24 cellular contexts compared by ENCODE assay signal in genomic region chr1:172613294-172613693, GRCh38. TPM values are rescaled to one million over a fixed set of nuclear protein-coding genes. Genes with fewer than 3 reads are reported as not detected.
A peak's percentile ranks its signal among the peaks of the same experiment; 100 is the strongest.
DNase-seq lines count a peak whose midpoint lies in the region; ATAC-seq, FAIRE-seq and TF ChIP-seq lines count a peak whose summit lies in the region.
"Had no signal": no experiment of that assay in that cellular context is flagged by ENCODE, and none has a peak within 500 bp of the region (broad histone marks: within the 10 kb centered on the region; RNA-seq: fewer than 3 reads in every experiment).

No MANE protein-coding gene starts in this region.

- H4K5ac ChIP-seq in IMR-90 (ENCODE audit: low read depth, low read length), result no peak overlapping the region

- no peaks in the 10 kb centered on the region for H3K27me3 ChIP-seq in IMR-90 (ENCODE audit: control insufficient read depth, insufficient read depth, low read length)
- no peaks in the 10 kb centered on the region for H3K27me3 ChIP-seq in neural progenitor cell
- H3K27me3 ChIP-seq: SJCRH30 had no signal

- TF ChIP-seq RAD21 in IMR-90 (IDR thresholded peaks at IDR 0.05; ENCODE audit: low read length), result no peak

- H2BK15ac ChIP-seq in IMR-90 (ENCODE audit: low read depth, low read length), result no peak overlapping the region

- H4K20me1 ChIP-seq in IMR-90 (ENCODE audit: insufficient read depth, low read length) (no peaks in the 10 kb centered on the region), neural progenitor cell (ENCODE audit: low read depth) (no peaks in the 10 kb centered on the region)

- POLR2A ChIA-PET in IMR-90 (lab: Charles Lee; ENCODE audit: unreplicated experiment), result no interaction called here

- H3K36me3 ChIP-seq in IMR-90 (ENCODE audit: control insufficient read depth, insufficient read depth, low read length) (peaks cover 6% of the 10 kb centered on the region; the same call in 1 of the 2 replicates), neural progenitor cell (peaks cover 30% of the 10 kb centered on the region)

- intact Hi-C loops in IMR-90 (cut with micrococcal nuclease), result no loop called here

- H3K4me1 ChIP-seq in IMR-90 (ENCODE audit: control insufficient read depth, insufficient read depth, low read length) (no peaks in the 10 kb centered on the region), neural progenitor cell (no peaks in the 10 kb centered on the region)
- H3K4me1 ChIP-seq: SJCRH30 had no signal

- no peak overlapping the region for H3K18ac ChIP-seq in IMR-90 (ENCODE audit: low read depth, low read length)

- no peak overlapping the region for H2AK5ac ChIP-seq in IMR-90 (ENCODE audit: low read depth, low read length)

- no TSS peak for BruUV-seq in IMR-90 (replicated peaks; lab: Mats Ljungman, UMichigan)

- ATAC-seq in IMR-90 (ENCODE audit: low read depth) (no peak; the same call in 1 of the 2 replicates), GM18498 (IDR thresholded peaks at IDR 0.05; ENCODE audit: unreplicated experiment) (no peak)
- ATAC-seq: CD8-positive, alpha-beta T cell; Panc1 had no signal

- H3K14ac ChIP-seq in IMR-90 (replicated peaks; ENCODE audit: low read depth, low read length), result no peak overlapping the region

- H3K4me3 Mint-ChIP-seq in neural progenitor cell, result no peak overlapping the region
- H3K4me3 Mint-ChIP-seq: CD8-positive, alpha-beta T cell; HFFc6 had no signal

- H3F3A ChIP-seq in neural progenitor cell (ENCODE audit: low read depth), result no peaks in the 10 kb centered on the region

- H3K36me3 Mint-ChIP-seq in neural progenitor cell, result peaks cover 22% of the 10 kb centered on the region

- peaks cover 2% of the 10 kb centered on the region for H3K9me3 Mint-ChIP-seq in neural progenitor cell

- no peak overlapping the region for H3K27ac Mint-ChIP-seq in neural progenitor cell
- H3K27ac Mint-ChIP-seq: CD8-positive, alpha-beta T cell; HFFc6 had no signal

- peaks cover 5% of the 10 kb centered on the region for H3K27me3 Mint-ChIP-seq in neural progenitor cell (ENCODE audit: insufficient read depth, low read depth)

- no peak for TF ChIP-seq CTCF in AG10803 (conservative IDR thresholded peaks at IDR 0.05; ENCODE audit: low read length)
- no peak for TF ChIP-seq CTCF in IMR-90 (conservative IDR thresholded peaks at IDR 0.05; ENCODE audit: low read depth, low read length)
- TF ChIP-seq CTCF in foreskin fibroblast (IDR thresholded peaks at IDR 0.05; ENCODE audit: low read depth, low read length), result no peak
- TF ChIP-seq CTCF in neural progenitor cell (IDR thresholded peaks at IDR 0.05), result no peak

- DNase-seq in AG10803 (ENCODE audit: low read depth), result peak; percentile 17
- peak; percentile 44 for DNase-seq in IMR-90
- peak; percentile 37 for DNase-seq in amniotic epithelial cell (ENCODE audit: low read depth)
- peak; percentile 39 to 55 for DNase-seq in foreskin fibroblast
- no peak for DNase-seq in neural progenitor cell (ENCODE audit: low spot score)
- no peak for DNase-seq in hypothalamus (lab: John Stamatoyannopoulos, UW)
- DNase-seq in H54 (ENCODE audit: insufficient read length, low spot score), result no peak
- DNase-seq: 8988T; AML-193; C1 segment of cervical spinal cord; CD8-positive, alpha-beta T cell; GDM1; HFFc6; KG1; NCI-H1105 treated with DMSO at 0.1 percent for 48 hours; NCI-H2029 treated with DMSO at 0.1 percent for 48 hours; NCI-H226; NCI-H510A treated with DMSO at 0.1 percent for 48 hours; NCI-H774; NK-92 treated with Interleukin-12 subunit alpha and Interleukin-12 subunit beta, amount 100 ng/mL, for 24 hours; SJCRH30 had no signal

- H3K27ac ChIP-seq in IMR-90 (ENCODE audit: insufficient read depth, low read length) (no peak overlapping the region), neural progenitor cell (no peak overlapping the region)
- H3K27ac ChIP-seq: SJCRH30 had no signal

- H2BK5ac ChIP-seq in IMR-90 (ENCODE audit: low read depth, low read length, poor library complexity, severe bottlenecking), result no peak overlapping the region

- H3K4me2 ChIP-seq in IMR-90 (ENCODE audit: low read depth, low read length) (no peak overlapping the region), neural progenitor cell (no peak overlapping the region)

- H2AFZ ChIP-seq in IMR-90 (replicated peaks; ENCODE audit: low read length, poor library complexity) (no peak overlapping the region), neural progenitor cell (replicated peaks) (no peak overlapping the region)

- H2BK120ac ChIP-seq in IMR-90 (ENCODE audit: low read depth, low read length), result no peak overlapping the region

- TF ChIP-seq POLR2A in IMR-90 (IDR thresholded peaks at IDR 0.05; ENCODE audit: low read depth, low read length) (no peak), H54 (IDR thresholded peaks at IDR 0.05; ENCODE audit: low read depth, low read length) (no peak)

- in situ Hi-C loops in IMR-90 (cut with MboI; ENCODE audit: low sequenced_read_pairs), result no loop called here

- H3K9me1 ChIP-seq in IMR-90 (ENCODE audit: insufficient read depth, low read length), result no peaks in the 10 kb centered on the region

- H3K23ac ChIP-seq in IMR-90 (ENCODE audit: low read depth, low read length), result no peak overlapping the region

- dilution Hi-C loops in IMR-90 (cut with HindIII; ENCODE audit: low sequenced_read_pairs, unreplicated experiment), result no loop called here

- H3K4me3 ChIP-seq in AG10803 (ENCODE audit: low read length), result no peak overlapping the region
- no peak overlapping the region for H3K4me3 ChIP-seq in IMR-90 (ENCODE audit: insufficient read depth, low read depth, low read length)
- no peak overlapping the region for H3K4me3 ChIP-seq in foreskin fibroblast (ENCODE audit: low read depth in 1 of 2, low read length in 2 of 2)
- no peak overlapping the region for H3K4me3 ChIP-seq in neural progenitor cell
- H3K4me3 ChIP-seq: SJCRH30 had no signal

- CTCF ChIA-PET in IMR-90 (lab: Yijun Ruan, JAX), result no interaction called here

- H3K4me1 Mint-ChIP-seq in neural progenitor cell, result no peaks in the 10 kb centered on the region

- no peak overlapping the region for H3K56ac ChIP-seq in IMR-90 (ENCODE audit: extremely low read depth, insufficient read depth, low read length)

- no peak overlapping the region for H2BK20ac ChIP-seq in IMR-90 (ENCODE audit: low read depth, low read length)

- H3K4ac ChIP-seq in IMR-90 (ENCODE audit: low read depth, low read length), result no peak overlapping the region

- H4K8ac ChIP-seq in IMR-90 (ENCODE audit: low read depth in 2 of 2, low read length in 2 of 2), result no peak overlapping the region

- H3K9me3 ChIP-seq in IMR-90 (ENCODE audit: control insufficient read depth, insufficient read depth, low read length) (peaks cover 12% of the 10 kb centered on the region), neural progenitor cell (ENCODE audit: low read depth) (no peaks in the 10 kb centered on the region)
- H3K9me3 ChIP-seq: SJCRH30 had no signal

- no peak overlapping the region for H3K9ac ChIP-seq in IMR-90 (ENCODE audit: low read depth, low read length)
- H3K9ac ChIP-seq in neural progenitor cell, result no peak overlapping the region

- FAIRE-seq in H54 (lab: Jason Lieb, UNC), result no peak

- no peaks in the 10 kb centered on the region for H3K79me2 ChIP-seq in neural progenitor cell (ENCODE audit: low read depth)

- no peak overlapping the region for H4K91ac ChIP-seq in IMR-90 (ENCODE audit: insufficient read depth, low read depth, low read length)

- H3K79me1 ChIP-seq in IMR-90 (ENCODE audit: low read depth in 1 of 2, low read length in 2 of 2), result 0 out of 4 replicates have a peak, but pooled peaks cover 0 to 3% of the 10 kb centered on the region in 2 experiments

- H2AK9ac ChIP-seq in IMR-90 (replicated peaks; ENCODE audit: low read depth, low read length, poor library complexity), result no peak overlapping the region

- WGBS in IMR-90 (ENCODE audit: extremely low coverage in 2 of 2, insufficient read length in 1 of 2), 2 experiments, result 100% methylated on average over 1 of the region's 2 CpGs; no CpG with 5 or more reads in 1 of the 2 experiments

TF ChIP-seq in IMR-90, 13 proteins besides CTCF, POLR2A, EP300 and RAD21:
- TF ChIP-seq RCOR1 (IDR thresholded peaks at IDR 0.05; ENCODE audit: insufficient replicate concordance, low read length), result no peak
- TF ChIP-seq FOS (IDR thresholded peaks at IDR 0.05; ENCODE audit: low read depth, low read length), result no peak
- TF ChIP-seq SMC3 (IDR thresholded peaks at IDR 0.05; ENCODE audit: low read depth, low read length), result no peak
- TF ChIP-seq MXI1 (IDR thresholded peaks at IDR 0.05; ENCODE audit: borderline replicate concordance, low read depth, low read length), result no peak

RNA-seq across cellular contexts. Expression of gene FASLG, which starts 45.6 kb away (rescaled TPM):
- total RNA-seq in IMR-90 (2012; rRNA removed) (0.18 and 0.28 TPM in 2 replicates), neural progenitor cell (ENCODE audit: low replicate concordance) (not detected in 2 replicates)
- 0.10 and 0.14 TPM in 2 replicates for polyA plus RNA-seq in IMR-90 (2012; rRNA removed)
- polyA plus RNA-seq in IMR-90 (2012; cell fraction: cytosol; rRNA removed), result 0.06 and 0.07 TPM in 2 replicates
- polyA plus RNA-seq in IMR-90 (2012; cell fraction: nucleus; rRNA removed; ENCODE audit: low replicate concordance), result 0.05 and 0.09 TPM in 2 replicates
- total RNA-seq: H4, HFFc6, SJCRH30 had no signal

Comparison
In these comparisons a context has a peak if more than half of its experiments do, and no peak if none do; other contexts are left out.
1. DNase-seq: peak in AG10803 (single experiment), IMR-90 (single experiment), amniotic epithelial cell (single experiment) and foreskin fibroblast (2 of 2); none in neural progenitor cell (single experiment), hypothalamus (0 of 51) and H54 (single experiment).